9 cellular contexts compared by ENCODE assay signal in the genomic region with DNA sequence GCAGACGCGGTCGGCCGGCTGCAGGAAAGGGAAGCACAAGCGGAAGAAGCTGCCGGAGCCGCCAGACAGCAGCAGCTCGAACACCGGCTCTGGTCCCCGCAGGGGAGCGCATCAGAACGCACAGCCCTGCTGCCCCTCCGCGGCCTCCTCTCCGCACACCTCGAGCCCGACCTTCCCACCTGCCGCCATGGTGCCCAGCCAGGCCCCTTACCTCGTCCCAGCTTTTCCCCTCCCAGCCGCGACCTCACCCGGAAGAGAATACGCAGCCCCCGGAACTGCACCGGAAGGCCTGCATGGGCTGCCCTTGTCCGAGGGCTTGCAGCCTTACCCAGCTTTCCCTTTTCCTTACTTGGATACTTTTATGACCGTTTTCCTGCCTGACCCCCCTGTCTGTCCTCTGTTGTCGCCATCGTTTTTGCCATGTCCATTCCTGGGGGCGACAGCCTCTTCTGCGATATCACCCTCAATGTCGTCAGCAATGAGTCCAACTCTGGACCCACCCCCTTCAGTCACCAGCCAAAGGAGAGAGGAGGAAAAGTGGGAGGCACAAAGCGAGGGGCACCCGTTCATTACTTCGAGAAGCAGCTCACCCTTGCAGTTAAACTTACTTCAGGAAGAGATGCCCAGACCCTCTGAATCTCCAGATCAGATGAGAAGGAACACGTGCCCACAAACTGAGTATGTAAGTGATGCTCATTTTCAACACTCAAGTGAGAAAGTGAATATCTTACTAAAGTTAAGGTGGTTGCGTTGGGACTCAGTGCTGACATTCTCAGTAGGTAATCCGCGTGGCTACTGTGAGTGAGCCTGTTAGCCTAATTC. TPM values are rescaled to one million over a fixed set of nuclear protein-coding genes. Genes with fewer than 3 reads are reported as not detected.
DNase-seq lines count a peak whose midpoint lies in the region; ATAC-seq and TF ChIP-seq lines count a peak whose summit lies in the region.
"Had no signal": no experiment of that assay in that cellular context is flagged by ENCODE, and none has a peak within 500 bp of the region (broad histone marks: within the 10 kb centered on the region; RNA-seq: fewer than 3 reads in every experiment).

No MANE protein-coding gene starts in this region.

- TF ChIP-seq EP300 in tibial nerve (IDR thresholded peaks at IDR 0.05): no peak

- DNase-seq in activated gamma-delta T cell treated with Interleukin-2 at 50 U/mL for 16 hours (peak; percentile 37), activated gamma-delta T cell (lab: John Stamatoyannopoulos, UW) (no peak), mucosa of descending colon (peak in 2 of 3 donors; percentile 18 to 37), tibial nerve (ENCODE audit: low spot score in 2 of 2) (no peak), NCI-H146 treated with DMSO at 0.1 percent for 48 hours (lab: John Stamatoyannopoulos, UW; ENCODE audit: unreplicated experiment) (no peak), uterus (no peak), body of pancreas (no peak)
- DNase-seq in activated gamma-delta T cell treated with anti-CD3 and anti-CD28 coated beads, Interleukin-2, amount 50 U/mL, for 16 hours (ENCODE audit: low read depth): peak; percentile 14
- DNase-seq: NCI-H524 had no signal

- TF ChIP-seq POLR2A in tibial nerve (IDR thresholded peaks at IDR 0.05) (no peak), uterus (IDR thresholded peaks at IDR 0.05) (no peak), body of pancreas (IDR thresholded peaks at IDR 0.05) (no peak)

- TF ChIP-seq CTCF in mucosa of descending colon (IDR thresholded peaks at IDR 0.05): no peak
- TF ChIP-seq CTCF in tibial nerve (IDR thresholded peaks at IDR 0.05): no peak
- TF ChIP-seq CTCF in uterus (IDR thresholded peaks at IDR 0.05): no peak
- TF ChIP-seq CTCF in body of pancreas (IDR thresholded peaks at IDR 0.05): no peak

- H3K4me1 ChIP-seq in mucosa of descending colon (ENCODE audit: low read depth): no peaks in the 10 kb centered on the region
- peaks cover 0 to 5% (median 0%) of the 10 kb centered on the region in 4 donors for H3K4me1 ChIP-seq in tibial nerve
- no peaks in the 10 kb centered on the region for H3K4me1 ChIP-seq in uterus
- no peaks in the 10 kb centered on the region for H3K4me1 ChIP-seq in body of pancreas

- H3K9me3 ChIP-seq in mucosa of descending colon (no peaks in the 10 kb centered on the region), tibial nerve (no peaks in the 10 kb centered on the region), uterus (no peaks in the 10 kb centered on the region), body of pancreas (no peaks in the 10 kb centered on the region)

- intact Hi-C loops in mucosa of descending colon (cut with DNase I, micrococcal nuclease) (no loop called here), uterus (cut with DNase I; ENCODE audit: low total_unique reads) (no loop called here), body of pancreas (cut with DNase I) (no loop called here)

- H3K4me3 ChIP-seq in mucosa of descending colon: no peak overlapping the region
- H3K4me3 ChIP-seq in tibial nerve: peak overlapping the region in 3 of 4 donors; percentile 12 to 33 (median 32)
- peak overlapping the region in 1 of 2 donors; percentile 8 for H3K4me3 ChIP-seq in uterus
- H3K4me3 ChIP-seq in body of pancreas: no peak overlapping the region

- H3K36me3 ChIP-seq in mucosa of descending colon (ENCODE audit: low read depth) (no peaks in the 10 kb centered on the region), tibial nerve (peaks cover 0 to 78% (median 4%) of the 10 kb centered on the region in 3 donors), uterus (no peaks in the 10 kb centered on the region), body of pancreas (replicated peaks in 1 of 2; ENCODE audit: insufficient read depth in 1 of 2, low read depth in 2 of 2) (peaks cover 0 to 6% of the 10 kb centered on the region in 2 donors)

- ATAC-seq in mucosa of descending colon (peak; percentile 50), body of pancreas (no peak)

- H3K27ac ChIP-seq in tibial nerve (peak overlapping the region in 1 of 4 donors; percentile 63), uterus (no peak overlapping the region), body of pancreas (no peak overlapping the region)

- 66 to 87% methylated on average over 39 of the region's 39 CpGs for WGBS in tibial nerve, 2 donors
- 80 to 88% methylated on average over 39 of the region's 39 CpGs for WGBS in body of pancreas, 2 donors

- H3K27me3 ChIP-seq in tibial nerve (no peaks in the 10 kb centered on the region), uterus (no peaks in the 10 kb centered on the region), body of pancreas (no peaks in the 10 kb centered on the region)

RNA-seq across cellular contexts. Expression of gene UTS2, which starts 25.5 kb away (rescaled TPM):
- under 1 TPM in 1 of 3 donors, not detected in 2; 0.17 TPM for total RNA-seq in mucosa of descending colon
- total RNA-seq in tibial nerve: under 1 TPM in 1 of 4 donors, not detected in 3; 0.84 TPM
- not detected for total RNA-seq in uterus
- total RNA-seq in body of pancreas: not detected

RNA-seq across cellular contexts. Expression of gene PER3, which starts 43.3 kb away (rescaled TPM):
- 10 to 100 TPM in 2 of 3 donors, 1 to 10 TPM in 1; 6.9 to 42.1 (median 14.7) TPM for total RNA-seq in mucosa of descending colon
- 10 to 100 TPM; 21.6 to 49.8 (median 35.8) TPM for total RNA-seq in tibial nerve
- 10 to 100 TPM in 3 of 4 donors, 1 to 10 TPM in 1; 6.9 to 69.0 (median 20.7) TPM for total RNA-seq in uterus
- 10 to 100 TPM; 10.4 to 11.9 TPM for total RNA-seq in body of pancreas

RNA-seq across cellular contexts. Expression of gene VAMP3, which starts 56.2 kb away (rescaled TPM):
- total RNA-seq in mucosa of descending colon: 100 to 1,000 TPM in 1 of 3 donors, 10 to 100 TPM in 2; 91.6 to 105 (median 94.3) TPM
- 100 to 1,000 TPM in 2 of 4 donors, 10 to 100 TPM in 2; 86.1 to 147 (median 107) TPM for total RNA-seq in tibial nerve
- 100 to 1,000 TPM in 1 of 4 donors, 10 to 100 TPM in 3; 41.0 to 128 (median 71.8) TPM for total RNA-seq in uterus
- total RNA-seq in body of pancreas: 10 to 100 TPM; 28.0 to 43.3 TPM

Comparison
In these comparisons a context has a peak if more than half of its experiments do, and no peak if none do; other contexts are left out.
1. DNase-seq: peak in activated gamma-delta T cell treated with Interleukin-2 at 50 U/mL for 16 hours (single experiment), activated gamma-delta T cell treated with anti-CD3 and anti-CD28 coated beads, Interleukin-2, amount 50 U/mL, for 16 hours (single experiment) and mucosa of descending colon (2 of 3); none in activated gamma-delta T cell (single experiment), tibial nerve (0 of 2), NCI-H146 treated with DMSO at 0.1 percent for 48 hours (single experiment), uterus (0 of 2) and body of pancreas (0 of 4).
2. H3K4me3 ChIP-seq: peak in tibial nerve (3 of 4); none in mucosa of descending colon (single experiment) and body of pancreas (0 of 2).